In the genomic region with DNA sequence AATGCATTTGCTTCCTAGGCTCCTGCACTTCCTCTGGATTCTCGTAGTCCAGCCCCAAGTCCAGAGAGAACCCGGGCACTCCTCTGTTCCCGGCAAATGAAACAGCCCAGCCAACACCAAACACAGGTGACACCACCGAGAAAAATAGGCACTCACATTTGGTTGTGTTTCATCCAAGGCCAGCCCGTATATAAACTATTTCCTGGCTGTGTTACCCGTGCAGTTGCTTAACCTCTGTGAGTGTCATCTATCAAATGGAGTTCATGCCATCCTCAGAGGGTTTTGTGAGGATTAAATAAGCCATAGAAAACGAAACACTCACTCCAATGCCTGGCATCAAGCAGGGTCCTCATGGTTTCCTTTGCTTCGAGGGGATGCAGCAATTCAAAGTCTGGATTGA, we compare ENCODE assay signal across 19 cellular contexts.
"Had no signal": no experiment of that assay in that cellular context is flagged by ENCODE, and none has a peak within 500 bp of the region (broad histone marks: within the 10 kb centered on the region; RNA-seq: fewer than 3 reads in every experiment).

No MANE protein-coding gene starts in this region.

- ATAC-seq: activated CD8-positive, alpha-beta memory T cell treated with anti-CD3 and anti-CD28 coated beads, Interleukin-2, amount 10 ng/mL, durations not matched to agents 7 days and 5 days; activated CD8-positive, alpha-beta T cell treated with anti-CD3 and anti-CD28 coated beads for 36 hours; T-cell had no signal

- H3K36me3 ChIP-seq: transverse colon had no signal

- H3K27me3 ChIP-seq: transverse colon had no signal

- H3K27ac ChIP-seq: transverse colon, VCaP had no signal

- H3K4me3 ChIP-seq: transverse colon had no signal

- DNase-seq: activated CD4-positive, alpha-beta T cell treated with anti-CD3 and anti-CD28 coated beads, Interleukin-2, amount 10 ng/mL, durations not matched to agents 7 days and 5 days; activated CD4-positive, CD25-positive, alpha-beta regulatory T cell treated with anti-CD3 and anti-CD28 coated beads, Interleukin-2, amount 50 U/mL, for 72 hours; activated CD8-positive, alpha-beta memory T cell treated with anti-CD3 and anti-CD28 coated beads, Interleukin-2, amount 10 ng/mL, durations not matched to agents 7 days and 5 days; activated CD8-positive, alpha-beta T cell treated with anti-CD3 and anti-CD28 coated beads for 36 hours; activated effector memory CD4-positive, alpha-beta T cell treated with anti-CD3 and anti-CD28 coated beads, Interleukin-2, amount 50 U/mL, for 16 hours; activated naive CD4-positive, alpha-beta T cell treated with anti-CD3 and anti-CD28 coated beads, Interleukin-2, amount 10 ng/mL, durations not matched to agents 7 days and 5 days; activated T-cell treated with anti-CD3 and anti-CD28 coated beads for 4 hours; anterior cingulate cortex; head of caudate nucleus; hypothalamus; nephron progenitor cell; nucleus accumbens; posterior cingulate gyrus; retina; stimulated activated CD4-positive, alpha-beta T cell treated with anti-CD3 and anti-CD28 coated beads, Interleukin-4, amount 100 ng/mL, for 24 hours; stimulated activated naive CD4-positive, alpha-beta T cell treated with Interleukin-2 at 50 U/mL for 16 hours; T-cell; transverse colon had no signal
